In the genomic region with DNA sequence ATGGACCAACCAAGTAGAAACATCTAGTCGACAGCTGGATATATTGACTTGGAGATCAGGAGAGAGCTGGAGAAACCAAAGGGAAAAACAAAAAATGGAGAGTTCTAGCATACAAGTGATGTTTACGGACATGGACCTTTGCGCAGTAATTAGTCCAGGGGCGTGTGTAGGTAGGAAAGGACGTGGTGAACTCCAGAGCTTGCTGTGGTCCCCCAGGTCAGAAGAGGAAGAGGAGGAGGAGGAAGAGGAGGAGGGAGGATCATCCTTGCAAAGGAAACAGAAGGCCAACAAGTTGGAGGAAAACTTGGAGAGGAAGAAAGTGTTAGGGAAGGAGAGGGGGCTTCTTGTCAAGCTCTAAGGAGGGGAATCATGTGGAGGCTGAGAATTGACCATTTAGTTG, we compare ENCODE assay signal across 18 cellular contexts. TPM values are rescaled to one million over a fixed set of nuclear protein-coding genes. Genes with fewer than 3 reads are reported as not detected.
DNase-seq lines count a peak whose midpoint lies in the region; ATAC-seq and TF ChIP-seq lines count a peak whose summit lies in the region.
"Had no signal": no experiment of that assay in that cellular context is flagged by ENCODE, and none has a peak within 500 bp of the region (broad histone marks: within the 10 kb centered on the region; RNA-seq: fewer than 3 reads in every experiment).

No MANE protein-coding gene starts in this region.

- peaks cover 8% of the 10 kb centered on the region for H3K36me3 Mint-ChIP-seq in Calu3 (ENCODE audit: insufficient read depth, unreplicated experiment)
- peaks cover 10% of the 10 kb centered on the region for H3K36me3 Mint-ChIP-seq in central memory CD8-positive, alpha-beta T cell (ENCODE audit: insufficient read depth)
- peaks cover 25% of the 10 kb centered on the region for H3K36me3 Mint-ChIP-seq in stimulated activated effector memory CD8-positive, alpha-beta T cell treated with anti-CD3 and anti-CD28 coated beads, Interleukin-12 subunit alpha, Interleukin-12 subunit beta, amount 100 ng/mL, for 72 hours
- H3K36me3 Mint-ChIP-seq in CD4-positive, alpha-beta T cell (ENCODE audit: low read depth), result peaks cover 43% of the 10 kb centered on the region

- H3K9ac ChIP-seq in Karpas-422 (ENCODE audit: low read length), result no peak overlapping the region
- H3K9ac ChIP-seq: BLaER1 treated with 17β-estradiol and CSF1 and Interleukin-3, amounts not matched to agents 10 nM and 100 nM had no signal

- CTCF ChIA-PET in Calu3 (lab: Charles Lee), result interaction anchor here (0.7 to 1.7 kb wide), 2 partner anchors 22 to 38 kb away, joined by 3 to 4 read pairs; no protein-coding TSS in a partner anchor
- CTCF ChIA-PET in CD4-positive, alpha-beta T cell (lab: Charles Lee), result no interaction called here

- H2AFZ ChIP-seq in Karpas-422 (ENCODE audit: low read length), result no peak overlapping the region

- DNase-seq in Calu3, result no peak
- no peak for DNase-seq in Karpas-422
- no peak for DNase-seq in central memory CD8-positive, alpha-beta T cell (ENCODE audit: low spot score in 2 of 2)
- DNase-seq in stimulated activated effector memory CD8-positive, alpha-beta T cell treated with anti-CD3 and anti-CD28 coated beads, Interleukin-12 subunit alpha, Interleukin-12 subunit beta, amount 100 ng/mL, for 72 hours (ENCODE audit: low spot score in 2 of 2), result no peak
- no peak for DNase-seq in ecto neural progenitor cell (ENCODE audit: low spot score)
- no peak for DNase-seq in CD4-positive, alpha-beta T cell
- DNase-seq: AML-193; CD4-positive, alpha-beta memory T cell; CD8-positive, alpha-beta memory T cell; COR-L47; DMS79 treated with DMSO at 0.1 percent for 48 hours; GF-D8 had no signal

- H3K36me3 ChIP-seq in Karpas-422 (ENCODE audit: insufficient read depth, low read length), result peaks cover 6% of the 10 kb centered on the region; the same call in 1 of the 2 replicates

- no peaks in the 10 kb centered on the region for H3K4me1 Mint-ChIP-seq in Calu3 (ENCODE audit: low read depth, unreplicated experiment)
- peaks cover 9% of the 10 kb centered on the region for H3K4me1 Mint-ChIP-seq in central memory CD8-positive, alpha-beta T cell
- peaks cover 9% of the 10 kb centered on the region for H3K4me1 Mint-ChIP-seq in stimulated activated effector memory CD8-positive, alpha-beta T cell treated with anti-CD3 and anti-CD28 coated beads, Interleukin-12 subunit alpha, Interleukin-12 subunit beta, amount 100 ng/mL, for 72 hours
- H3K4me1 Mint-ChIP-seq in CD4-positive, alpha-beta T cell (ENCODE audit: low read depth), result peaks cover 8% of the 10 kb centered on the region

- no peak overlapping the region for H3K4me3 ChIP-seq in Karpas-422 (ENCODE audit: low read length)
- H3K4me3 ChIP-seq: A549; BLaER1 treated with 17β-estradiol and CSF1 and Interleukin-3, amounts not matched to agents 10 nM and 100 nM had no signal

- no peaks in the 10 kb centered on the region for H3K9me2 ChIP-seq in Karpas-422 (replicated peaks; ENCODE audit: insufficient read depth, low read length)

- no peak for TF ChIP-seq CTCF in Calu3 (IDR thresholded peaks at IDR 0.05; ENCODE audit: unreplicated experiment)
- no peak for TF ChIP-seq CTCF in CD4-positive, alpha-beta T cell (IDR thresholded peaks at IDR 0.05)

- H3K27me3 Mint-ChIP-seq in Calu3 (ENCODE audit: unreplicated experiment), result no peaks in the 10 kb centered on the region
- H3K27me3 Mint-ChIP-seq in central memory CD8-positive, alpha-beta T cell, result no peaks in the 10 kb centered on the region
- H3K27me3 Mint-ChIP-seq in CD4-positive, alpha-beta T cell, result no peaks in the 10 kb centered on the region
- H3K27me3 Mint-ChIP-seq: B cell; CD4-positive, alpha-beta memory T cell; CD8-positive, alpha-beta memory T cell had no signal

- H4K20me1 ChIP-seq in Karpas-422 (ENCODE audit: insufficient read depth, low read depth, low read length), result no peaks in the 10 kb centered on the region

- no peaks in the 10 kb centered on the region for H3K9me3 Mint-ChIP-seq in Calu3 (ENCODE audit: low read depth, unreplicated experiment)
- no peaks in the 10 kb centered on the region for H3K9me3 Mint-ChIP-seq in central memory CD8-positive, alpha-beta T cell
- no peaks in the 10 kb centered on the region for H3K9me3 Mint-ChIP-seq in stimulated activated effector memory CD8-positive, alpha-beta T cell treated with anti-CD3 and anti-CD28 coated beads, Interleukin-12 subunit alpha, Interleukin-12 subunit beta, amount 100 ng/mL, for 72 hours
- H3K9me3 Mint-ChIP-seq in CD4-positive, alpha-beta T cell, result no peaks in the 10 kb centered on the region
- H3K9me3 Mint-ChIP-seq: CD4-positive, alpha-beta memory T cell; CD8-positive, alpha-beta memory T cell had no signal

- H3K4me2 ChIP-seq in Karpas-422 (ENCODE audit: low read depth, low read length, poor library complexity, severe bottlenecking), result no peak overlapping the region
- H3K4me2 ChIP-seq: A549 had no signal

- peak overlapping the region; percentile 6; the same call in 1 of the 2 replicates for H3K27ac ChIP-seq in Karpas-422 (ENCODE audit: low read length)
- H3K27ac ChIP-seq in CD4-positive, alpha-beta T cell (ENCODE audit: low read depth, low read length), result no peak overlapping the region
- H3K27ac ChIP-seq: 22Rv1; A549; BLaER1 treated with 17β-estradiol and CSF1 and Interleukin-3, amounts not matched to agents 10 nM and 100 nM; C4-2B had no signal

- peak overlapping the region; percentile 2 for H3K27ac Mint-ChIP-seq in Calu3 (ENCODE audit: unreplicated experiment)
- H3K27ac Mint-ChIP-seq in central memory CD8-positive, alpha-beta T cell (ENCODE audit: low read depth), result peak overlapping the region; percentile 58
- H3K27ac Mint-ChIP-seq in stimulated activated effector memory CD8-positive, alpha-beta T cell treated with anti-CD3 and anti-CD28 coated beads, Interleukin-12 subunit alpha, Interleukin-12 subunit beta, amount 100 ng/mL, for 72 hours, result peak overlapping the region; percentile 33
- H3K27ac Mint-ChIP-seq in CD4-positive, alpha-beta T cell, result no peak overlapping the region
- H3K27ac Mint-ChIP-seq: B cell had no signal

- BruUV-seq in Calu3 (replicated peaks; lab: Mats Ljungman, UMichigan), result no TSS peak

- intact Hi-C loops in Calu3 (cut with micrococcal nuclease; ENCODE audit: unreplicated experiment), result no loop called here
- intact Hi-C loops in CD4-positive, alpha-beta T cell (cut with DNase I, micrococcal nuclease), result no loop called here

- no peak for ATAC-seq in central memory CD8-positive, alpha-beta T cell (replicated peaks; ENCODE audit: extremely low read depth, poor library complexity, severe bottlenecking)
- ATAC-seq in stimulated activated effector memory CD8-positive, alpha-beta T cell treated with anti-CD3 and anti-CD28 coated beads, Interleukin-12 subunit alpha, Interleukin-12 subunit beta, amount 100 ng/mL, for 72 hours, result no peak
- no peak for ATAC-seq in CD4-positive, alpha-beta T cell (ENCODE audit: poor library complexity)
- no peak for ATAC-seq in GM21528 (IDR thresholded peaks at IDR 0.05; ENCODE audit: low FRiP score, unreplicated experiment)
- ATAC-seq: A549 had no signal

- peaks cover 18% of the 10 kb centered on the region for H3K79me2 ChIP-seq in Karpas-422 (ENCODE audit: low read length)

- H3K4me3 Mint-ChIP-seq in Calu3 (ENCODE audit: low read depth, unreplicated experiment), result no peak overlapping the region
- no peak overlapping the region for H3K4me3 Mint-ChIP-seq in central memory CD8-positive, alpha-beta T cell
- no peak overlapping the region for H3K4me3 Mint-ChIP-seq in stimulated activated effector memory CD8-positive, alpha-beta T cell treated with anti-CD3 and anti-CD28 coated beads, Interleukin-12 subunit alpha, Interleukin-12 subunit beta, amount 100 ng/mL, for 72 hours
- H3K4me3 Mint-ChIP-seq in CD4-positive, alpha-beta T cell, result no peak overlapping the region
- H3K4me3 Mint-ChIP-seq: B cell; CD4-positive, alpha-beta memory T cell; CD8-positive, alpha-beta memory T cell had no signal

- peaks cover 62% of the 10 kb centered on the region for H3K4me1 ChIP-seq in Karpas-422 (ENCODE audit: low read length)

- POLR2A ChIA-PET in CD4-positive, alpha-beta T cell (lab: Charles Lee), result no interaction called here

- no peaks in the 10 kb centered on the region for H3K27me3 ChIP-seq in Karpas-422 (ENCODE audit: low read length)
- no peaks in the 10 kb centered on the region for H3K27me3 ChIP-seq in CD4-positive, alpha-beta T cell (ENCODE audit: control insufficient read depth, insufficient read depth, low read length)
- H3K27me3 ChIP-seq: BLaER1 treated with 17β-estradiol and CSF1 and Interleukin-3, amounts not matched to agents 10 nM and 100 nM had no signal

- H3K9me3 ChIP-seq in Karpas-422 (ENCODE audit: low read length), result no peaks in the 10 kb centered on the region
- H3K9me3 ChIP-seq in CD4-positive, alpha-beta T cell (ENCODE audit: control insufficient read depth, low read length), result no peaks in the 10 kb centered on the region
- H3K9me3 ChIP-seq: A549; BLaER1 treated with 17β-estradiol and CSF1 and Interleukin-3, amounts not matched to agents 10 nM and 100 nM had no signal

RNA-seq across cellular contexts. Expression of gene TRAF3IP1, which starts 17.5 kb away (rescaled TPM):
- total RNA-seq in Calu3 (2022), result 18.6 and 21.2 TPM in 2 replicates
- 16.0 and 18.4 TPM in 2 replicates for total RNA-seq in Karpas-422 (2014; rRNA removed; shearing (Covaris generic); ENCODE audit: low replicate concordance)
- 1 to 10 TPM; 5.1 to 6.9 TPM for total RNA-seq in CD4-positive, alpha-beta T cell

RNA-seq across cellular contexts. Expression of gene PER2, which starts 49.4 kb away (rescaled TPM):
- 14.0 and 14.8 TPM in 2 replicates for total RNA-seq in Calu3 (2022)
- total RNA-seq in Karpas-422 (2014; rRNA removed; shearing (Covaris generic); ENCODE audit: low replicate concordance), result 19.0 and 23.3 TPM in 2 replicates
- total RNA-seq in CD4-positive, alpha-beta T cell, result 10 to 100 TPM; 33.8 to 38.2 TPM
